Comparison of ENCODE assay signal across 35 cellular contexts in genomic region chr1:50228871-50229384, GRCh38.
"Had no signal": no experiment of that assay in that cellular context is flagged by ENCODE, and none has a peak within 500 bp of the region (broad histone marks: within the 10 kb centered on the region; RNA-seq: fewer than 3 reads in every experiment).

No MANE protein-coding gene starts in this region.

- H3K4me1 Mint-ChIP-seq: activated B cell treated with CpG ODN at 0.5 μM for 24 hours; activated CD4-positive, alpha-beta T cell treated with anti-CD3 and anti-CD28 coated beads, Interleukin-2, amount 10 ng/mL, durations not matched to agents 24 days and 14 days; activated naive CD8-positive, alpha-beta T cell treated with anti-CD3 and anti-CD28 coated beads for 36 hours; activated T-helper 17 cell treated with anti-CD3 and anti-CD28 coated beads, Interleukin-2, amount 50 U/mL, for 72 hours had no signal

- H3K36me3 Mint-ChIP-seq: activated CD4-positive, alpha-beta memory T cell treated with anti-CD3 and anti-CD28 coated beads for 36 hours had no signal

- H3K4me1 ChIP-seq: adrenal gland, body of pancreas, breast epithelium had no signal

- H3K4me3 Mint-ChIP-seq: activated B cell treated with CpG ODN at 0.5 μM for 24 hours; activated CD4-positive, alpha-beta memory T cell treated with anti-CD3 and anti-CD28 coated beads for 36 hours; activated CD4-positive, alpha-beta T cell treated with anti-CD3 and anti-CD28 coated beads, Interleukin-2, amount 10 ng/mL, durations not matched to agents 24 days and 14 days; activated CD8-positive, alpha-beta T cell treated with anti-CD3 and anti-CD28 coated beads for 36 hours; activated naive CD4-positive, alpha-beta T cell treated with anti-CD3 and anti-CD28 coated beads for 36 hours; activated naive CD8-positive, alpha-beta T cell treated with anti-CD3 and anti-CD28 coated beads for 36 hours; activated T-cell treated with anti-CD3 and anti-CD28 coated beads, Interleukin-2, amount 50 U/mL, for 4 hours; activated T-cell treated with anti-CD3 and anti-CD28 coated beads, Interleukin-2, amount 50 U/mL, for 72 hours; activated T-helper 1 cell treated with anti-CD3 and anti-CD28 coated beads, Interleukin-12 subunit alpha, Interleukin-12 subunit beta, Interleukin-2, Interleukin-4 antibody, amounts not matched to agents 30 ng/mL and 10 ng/mL and 1 ng/mL, durations not matched to agents 14 hours and 24 hours and 36 hours; activated T-helper 17 cell treated with anti-CD3 and anti-CD28 coated beads, Interleukin-2, amount 50 U/mL, for 72 hours; T-helper 1 cell treated with Interleukin-12 subunit alpha and Interleukin-12 subunit beta and Interleukin-4 antibody, amounts not matched to agents 30 μg/mL and 1 μg/mL, for 36 hours; T-helper 2 cell treated with Interferon-gamma antibody and Interleukin-4, amounts not matched to agents 5 μg/mL and 100 μg/mL, for 36 hours had no signal

- ATAC-seq: activated CD8-positive, alpha-beta T cell treated with anti-CD3 and anti-CD28 coated beads for 36 hours; activated naive CD4-positive, alpha-beta T cell treated with anti-CD3 and anti-CD28 coated beads, Interleukin-2, amount 50 U/mL, for 72 hours; activated T-cell treated with anti-CD3 and anti-CD28 coated beads, Interleukin-2, amount 50 U/mL, for 4 hours; activated T-cell treated with anti-CD3 and anti-CD28 coated beads, Interleukin-2, amount 50 U/mL, for 72 hours; activated T-helper 17 cell treated with anti-CD3 and anti-CD28 coated beads, Interleukin-2, amount 50 U/mL, for 72 hours; body of pancreas had no signal

- H3K4me3 ChIP-seq: adrenal gland, body of pancreas, breast epithelium had no signal

- H3K36me3 ChIP-seq: adrenal gland, brain microvascular endothelial cell, breast epithelium had no signal

- H3K9me3 ChIP-seq: adrenal gland had no signal

- H3K27me3 Mint-ChIP-seq: activated B cell treated with CpG ODN at 0.5 μM for 24 hours; activated CD4-positive, alpha-beta T cell treated with anti-CD3 and anti-CD28 coated beads, Interleukin-2, amount 10 ng/mL, durations not matched to agents 24 days and 14 days; activated CD8-positive, alpha-beta T cell treated with anti-CD3 and anti-CD28 coated beads for 36 hours; activated naive CD8-positive, alpha-beta T cell treated with anti-CD3 and anti-CD28 coated beads for 36 hours had no signal

- H3K27ac ChIP-seq: adrenal gland, body of pancreas, brain microvascular endothelial cell, breast epithelium, VCaP had no signal

- H3K27ac Mint-ChIP-seq: activated B cell treated with CpG ODN at 0.5 μM for 24 hours; activated CD4-positive, alpha-beta memory T cell treated with anti-CD3 and anti-CD28 coated beads for 36 hours; activated CD4-positive, alpha-beta T cell treated with anti-CD3 and anti-CD28 coated beads, Interleukin-2, amount 10 ng/mL, durations not matched to agents 24 days and 14 days; activated CD8-positive, alpha-beta T cell treated with anti-CD3 and anti-CD28 coated beads for 36 hours; activated naive CD4-positive, alpha-beta T cell treated with anti-CD3 and anti-CD28 coated beads for 36 hours; activated naive CD4-positive, alpha-beta T cell treated with anti-CD3 and anti-CD28 coated beads, Interleukin-2, amount 50 U/mL, for 72 hours; activated naive CD8-positive, alpha-beta T cell treated with anti-CD3 and anti-CD28 coated beads for 36 hours; activated T-cell treated with anti-CD3 and anti-CD28 coated beads, Interleukin-2, amount 50 U/mL, for 72 hours; activated T-helper 1 cell treated with anti-CD3 and anti-CD28 coated beads, Interleukin-12 subunit alpha, Interleukin-12 subunit beta, Interleukin-2, Interleukin-4 antibody, amounts not matched to agents 30 ng/mL and 10 ng/mL and 1 ng/mL, durations not matched to agents 14 hours and 24 hours and 36 hours; activated T-helper 17 cell treated with anti-CD3 and anti-CD28 coated beads, Interleukin-2, amount 50 U/mL, for 72 hours; T-helper 1 cell treated with Interleukin-12 subunit alpha and Interleukin-12 subunit beta and Interleukin-4 antibody, amounts not matched to agents 30 μg/mL and 1 μg/mL, for 36 hours; T-helper 2 cell treated with Interferon-gamma antibody and Interleukin-4, amounts not matched to agents 5 μg/mL and 100 μg/mL, for 36 hours had no signal

- H3K27me3 ChIP-seq: adrenal gland, body of pancreas, brain microvascular endothelial cell, breast epithelium had no signal

- DNase-seq: activated B cell treated with CpG ODN at 0.5 μM for 24 hours; activated CD4-positive, alpha-beta memory T cell treated with anti-CD3 and anti-CD28 coated beads for 36 hours; activated CD4-positive, alpha-beta T cell treated with anti-CD3 and anti-CD28 coated beads for 4 hours; activated CD4-positive, alpha-beta T cell treated with anti-CD3 and anti-CD28 coated beads, Interleukin-2, amount 10 ng/mL, durations not matched to agents 24 days and 14 days; activated CD4-positive, alpha-beta T cell treated with anti-CD3 and anti-CD28 coated beads, Interleukin-2, amount 50 U/mL, for 1 hour; activated CD4-positive, alpha-beta T cell treated with anti-CD3 and anti-CD28 coated beads, Interleukin-2, amount 50 U/mL, for 4 hours; activated CD4-positive, CD25-positive, alpha-beta regulatory T cell treated with anti-CD3 and anti-CD28 coated beads, Interleukin-2, amount 50 U/mL, for 72 hours; activated CD8-positive, alpha-beta memory T cell treated with anti-CD3 and anti-CD28 coated beads, Interleukin-2, amount 50 U/mL, for 4 hours; activated CD8-positive, alpha-beta T cell treated with anti-CD3 and anti-CD28 coated beads for 36 hours; activated effector memory CD4-positive, alpha-beta T cell treated with anti-CD3 and anti-CD28 coated beads, Interleukin-2, amount 50 U/mL, for 16 hours; activated gamma-delta T cell treated with Interleukin-2 at 50 U/mL for 16 hours; activated naive CD4-positive, alpha-beta T cell; activated naive CD4-positive, alpha-beta T cell treated with anti-CD3 and anti-CD28 coated beads for 36 hours; activated naive CD4-positive, alpha-beta T cell treated with anti-CD3 and anti-CD28 coated beads, Interleukin-2, amount 50 U/mL, for 16 hours; activated naive CD8-positive, alpha-beta T cell treated with anti-CD3 and anti-CD28 coated beads for 36 hours; activated T-cell treated with anti-CD3 and anti-CD28 coated beads for 4 hours; activated T-cell treated with anti-CD3 and anti-CD28 coated beads, Interleukin-2, amount 50 U/mL, for 1 hour; activated T-cell treated with anti-CD3 and anti-CD28 coated beads, Interleukin-2, amount 50 U/mL, for 4 hours; activated T-cell treated with anti-CD3 and anti-CD28 coated beads, Interleukin-2, amount 50 U/mL, for 72 hours; adrenal gland; amniotic stem cell; aorta; body of pancreas; brain microvascular endothelial cell; central memory CD4-positive, alpha-beta T cell; T-helper 1 cell; T-helper 2 cell; T-helper 9 cell had no signal
